16 cellular contexts compared by ENCODE assay signal in genomic region chr17:80960037-80960796, GRCh38. TPM values are rescaled to one million over a fixed set of nuclear protein-coding genes. Genes with fewer than 3 reads are reported as not detected.
A peak's percentile ranks its signal among the peaks of the same experiment; 100 is the strongest.
DNase-seq lines count a peak whose midpoint lies in the region; ATAC-seq lines count a peak whose summit lies in the region.
"Had no signal": no experiment of that assay in that cellular context is flagged by ENCODE, and none has a peak within 500 bp of the region (broad histone marks: within the 10 kb centered on the region; RNA-seq: fewer than 3 reads in every experiment).

No MANE protein-coding gene starts in this region.

- DNase-seq in Right ventricle myocardium superior (peak; percentile 29), trophoblast cell (no peak), NCI-H1048 (lab: John Stamatoyannopoulos, UW) (no peak), AG08395 (ENCODE audit: low spot score) (no peak)
- DNase-seq: activated CD8-positive, alpha-beta memory T cell treated with anti-CD3 and anti-CD28 coated beads, Interleukin-2, amount 50 U/mL, for 4 hours; activated naive CD4-positive, alpha-beta T cell treated with anti-CD3 and anti-CD28 coated beads, Interleukin-2, amount 10 ng/mL, durations not matched to agents 7 days and 5 days; central memory CD4-positive, alpha-beta T cell; erythroblast; HCEC 1CT; Kasumi-1; NCI-H524 had no signal

- H3K79me2 ChIP-seq in trophoblast cell (ENCODE audit: control insufficient read depth, insufficient read depth, low read length, poor library complexity): peaks cover 1% of the 10 kb centered on the region

- peak overlapping the region; percentile 46 for H2AFZ ChIP-seq in trophoblast cell (ENCODE audit: insufficient read depth, low read length, poor library complexity)

- intact Hi-C loops in Right ventricle myocardium superior (cut with DNase I): no loop called here

- H2BK5ac ChIP-seq in trophoblast cell (ENCODE audit: low read depth, low read length, poor library complexity): no peak overlapping the region

- H3K4me3 ChIP-seq in trophoblast cell (ENCODE audit: low read depth, low read length) (no peak overlapping the region), urinary bladder (ENCODE audit: low read depth, low read length) (no peak overlapping the region)

- no peak overlapping the region for H3K4ac ChIP-seq in trophoblast cell (ENCODE audit: low read depth, low read length)

- H4K12ac ChIP-seq in trophoblast cell (ENCODE audit: low read depth, low read length): no peak overlapping the region

- no peak overlapping the region for H3K23ac ChIP-seq in trophoblast cell (ENCODE audit: low read length)

- H3K27me3 ChIP-seq in trophoblast cell (ENCODE audit: insufficient read depth, low read length): no peaks in the 10 kb centered on the region
- H3K27me3 ChIP-seq: neutrophil had no signal

- no peaks in the 10 kb centered on the region for H3K9me3 ChIP-seq in trophoblast cell (ENCODE audit: insufficient read depth, low read depth, low read length)
- H3K9me3 ChIP-seq: neutrophil had no signal

- H2BK12ac ChIP-seq in trophoblast cell (ENCODE audit: low read length): peak overlapping the region; percentile 42

- peak overlapping the region; percentile 45 for H3K14ac ChIP-seq in trophoblast cell (ENCODE audit: low read length)

- H3K79me1 ChIP-seq in trophoblast cell (ENCODE audit: low read length): peaks cover 9% of the 10 kb centered on the region

- H2BK120ac ChIP-seq in trophoblast cell (ENCODE audit: insufficient read depth, low read length, poor library complexity): peak overlapping the region; percentile 50

- peak; percentile 32 for ATAC-seq in Right ventricle myocardium superior (ENCODE audit: poor library complexity)
- ATAC-seq in HG02610 (IDR thresholded peaks at IDR 0.05; ENCODE audit: unreplicated experiment): no peak
- ATAC-seq: activated CD4-positive, CD25-positive, alpha-beta regulatory T cell treated with anti-CD3 and anti-CD28 coated beads, Interleukin-2, amount 50 U/mL, for 24 hours had no signal

- H3K9ac ChIP-seq in trophoblast cell (ENCODE audit: low read length): no peak overlapping the region

- H3K36me3 ChIP-seq in trophoblast cell (ENCODE audit: control insufficient read depth in 1 of 2, insufficient read depth in 2 of 2, low read length in 2 of 2) (peaks cover 11 to 12% of the 10 kb centered on the region in 2 experiments), urinary bladder (ENCODE audit: insufficient read depth) (peaks cover 3% of the 10 kb centered on the region)

- H4K91ac ChIP-seq in trophoblast cell (ENCODE audit: low read depth, low read length): peak overlapping the region; percentile 11

- peaks cover 5 to 9% of the 10 kb centered on the region in 2 experiments for H3K4me1 ChIP-seq in trophoblast cell (ENCODE audit: control insufficient read depth in 1 of 2, insufficient read depth in 2 of 2, low read length in 2 of 2)
- no peaks in the 10 kb centered on the region for H3K4me1 ChIP-seq in urinary bladder (ENCODE audit: insufficient read depth)

- H4K8ac ChIP-seq in trophoblast cell (ENCODE audit: low read depth, low read length): peak overlapping the region; percentile 59

- no peak overlapping the region for H3K4me2 ChIP-seq in trophoblast cell (ENCODE audit: low read length)

- no CpG with 5 or more reads among the region's 24 CpGs for WGBS in trophoblast cell (ENCODE audit: extremely low coverage, insufficient coverage, insufficient read length)
- 69% methylated on average over 24 of the region's 24 CpGs for WGBS in urinary bladder

- peak overlapping the region; percentile 39 for H2AK5ac ChIP-seq in trophoblast cell (ENCODE audit: low read length)

- H3K27ac ChIP-seq in angular gyrus (ENCODE audit: low read depth, low read length) (peak overlapping the region; percentile 50), trophoblast cell (ENCODE audit: low read depth, low read length) (no peak overlapping the region), urinary bladder (ENCODE audit: low read depth) (peak overlapping the region; percentile 64)
- H3K27ac ChIP-seq: neutrophil had no signal

- H3K18ac ChIP-seq in trophoblast cell (ENCODE audit: low read length): no peak overlapping the region

RNA-seq across cellular contexts. Expression of gene CHMP6, which starts 31.4 kb away (rescaled TPM):
- total RNA-seq in Right ventricle myocardium superior (13.6 TPM), urinary bladder (13.1 TPM)
- polyA plus RNA-seq in trophoblast cell (2013): 10.3 and 10.7 TPM in 2 replicates
- polyA plus RNA-seq in urinary bladder: 36.2 TPM
